Comparison of ENCODE assay signal across 28 cellular contexts in the genomic region with DNA sequence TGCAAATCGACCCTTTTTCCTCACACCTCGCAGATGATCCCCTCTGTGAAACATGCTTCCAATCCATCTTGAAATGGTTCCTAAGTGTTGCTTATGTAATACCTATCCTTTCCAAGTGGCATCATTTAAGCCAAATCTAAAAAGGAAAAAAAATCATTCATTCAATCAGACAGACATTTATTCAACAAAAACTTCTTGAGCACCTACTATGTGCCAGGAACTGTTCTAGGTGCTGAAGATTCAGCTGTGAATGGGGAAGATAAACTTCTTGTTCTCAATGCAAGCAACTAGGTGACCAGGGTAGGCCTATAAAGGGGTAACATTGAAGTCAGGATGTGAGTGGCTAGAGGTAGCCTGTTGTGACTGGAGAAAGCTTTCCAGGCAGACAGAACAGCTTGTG.
"Had no signal": no experiment of that assay in that cellular context is flagged by ENCODE, and none has a peak within 500 bp of the region (broad histone marks: within the 10 kb centered on the region; RNA-seq: fewer than 3 reads in every experiment).

No MANE protein-coding gene starts in this region.

- H3K4me3 ChIP-seq: adrenal gland, body of pancreas, left ventricle myocardium inferior, lung, prostate gland, skin epidermis, thoracic aorta, uterus had no signal

- H3K27me3 Mint-ChIP-seq: activated naive CD8-positive, alpha-beta T cell treated with anti-CD3 and anti-CD28 coated beads for 36 hours; naive B cell; stimulated activated naive CD8-positive, alpha-beta T cell treated with anti-CD3 and anti-CD28 coated beads, Interleukin-15, Interleukin-2, amounts not matched to agents 100 ng/mL and 50 ng/mL, for 24 hours had no signal

- H3K27me3 ChIP-seq: adrenal gland, body of pancreas, uterus had no signal

- ATAC-seq: activated T-cell treated with anti-CD3 and anti-CD28 coated beads, Interleukin-2, amount 50 U/mL, for 4 hours; body of pancreas; sciatic nerve had no signal

- H3K27ac Mint-ChIP-seq: activated naive CD8-positive, alpha-beta T cell treated with anti-CD3 and anti-CD28 coated beads for 36 hours; stimulated activated naive CD8-positive, alpha-beta T cell treated with anti-CD3 and anti-CD28 coated beads, Interleukin-15, Interleukin-2, amounts not matched to agents 100 ng/mL and 50 ng/mL, for 24 hours; type B pancreatic cell had no signal

- H3K4me1 ChIP-seq: adrenal gland, body of pancreas, left ventricle myocardium inferior, prostate gland, uterus had no signal

- H3K36me3 Mint-ChIP-seq: stimulated activated effector memory CD8-positive, alpha-beta T cell treated with anti-CD3 and anti-CD28 coated beads, Interleukin-12 subunit alpha, Interleukin-12 subunit beta, amount 100 ng/mL, for 72 hours; type B pancreatic cell had no signal

- H3K9me3 Mint-ChIP-seq: activated naive CD8-positive, alpha-beta T cell treated with anti-CD3 and anti-CD28 coated beads for 36 hours; activated T-cell treated with anti-CD3 and anti-CD28 coated beads, Interleukin-2, amount 50 U/mL, for 4 hours; stimulated activated effector memory CD8-positive, alpha-beta T cell treated with anti-CD3 and anti-CD28 coated beads, Interleukin-12 subunit alpha, Interleukin-12 subunit beta, amount 100 ng/mL, for 72 hours; type B pancreatic cell had no signal

- H3K36me3 ChIP-seq: adrenal gland, left ventricle myocardium inferior, prostate gland, thoracic aorta, uterus had no signal

- FAIRE-seq: colon, frontal cortex, islet of Langerhans had no signal

- H3K27ac ChIP-seq: adrenal gland, body of pancreas, left ventricle myocardium inferior, prostate gland, skin epidermis, thoracic aorta, uterus had no signal

- DNase-seq: activated CD4-positive, alpha-beta T cell treated with anti-CD3 and anti-CD28 coated beads for 1 hour; activated CD8-positive, alpha-beta memory T cell treated with anti-CD3 and anti-CD28 coated beads for 24 hours; activated CD8-positive, alpha-beta memory T cell treated with anti-CD3 and anti-CD28 coated beads, Interleukin-2, amount 50 U/mL, for 48 hours; activated naive CD4-positive, alpha-beta T cell; activated naive CD8-positive, alpha-beta T cell treated with anti-CD3 and anti-CD28 coated beads for 36 hours; activated T-cell treated with anti-CD3 and anti-CD28 coated beads, Interleukin-2, amount 50 U/mL, for 4 hours; adrenal gland; aorta; body of pancreas; dermis blood vessel endothelial cell; effector CD8-positive, alpha-beta T cell; left ventricle myocardium inferior; naive B cell; retina; stimulated activated CD4-positive, alpha-beta T cell treated with anti-CD3 and anti-CD28 coated beads, Interleukin-4, amount 100 ng/mL, for 24 hours; T-helper 2 cell; uterus had no signal

- H3K4me3 Mint-ChIP-seq: activated naive CD8-positive, alpha-beta T cell treated with anti-CD3 and anti-CD28 coated beads for 36 hours; activated T-cell treated with anti-CD3 and anti-CD28 coated beads, Interleukin-2, amount 50 U/mL, for 4 hours; naive B cell; stimulated activated effector memory CD8-positive, alpha-beta T cell treated with anti-CD3 and anti-CD28 coated beads, Interleukin-12 subunit alpha, Interleukin-12 subunit beta, amount 100 ng/mL, for 72 hours; stimulated activated naive CD8-positive, alpha-beta T cell treated with anti-CD3 and anti-CD28 coated beads, Interleukin-15, Interleukin-2, amounts not matched to agents 100 ng/mL and 50 ng/mL, for 24 hours; type B pancreatic cell had no signal

- H3K9me3 ChIP-seq: adrenal gland, body of pancreas, prostate gland, thoracic aorta, uterus had no signal
